Comparison of ENCODE assay signal across 9 cellular contexts in genomic region chr10:50637003-50637579, GRCh38. TPM values are rescaled to one million over a fixed set of nuclear protein-coding genes. Genes with fewer than 3 reads are reported as not detected.
A peak's percentile ranks its signal among the peaks of the same experiment; 100 is the strongest.
DNase-seq lines count a peak whose midpoint lies in the region; ATAC-seq, FAIRE-seq and TF ChIP-seq lines count a peak whose summit lies in the region.
"Had no signal": no experiment of that assay in that cellular context is flagged by ENCODE, and none has a peak within 500 bp of the region (broad histone marks: within the 10 kb centered on the region; RNA-seq: fewer than 3 reads in every experiment).

No MANE protein-coding gene starts in this region.

- H4K20me1 ChIP-seq in K562 (replicated peaks; ENCODE audit: control insufficient read depth, insufficient read depth, low read length): no peaks in the 10 kb centered on the region

- 3% methylated on average over 3 of the region's 3 CpGs for WGBS in K562 (ENCODE audit: insufficient coverage, low coverage, missing lambda C conversion rate)

- no peak overlapping the region for H3K4me2 ChIP-seq in K562 (ENCODE audit: insufficient read depth, low read length)

- H3K27ac ChIP-seq in K562 (ENCODE audit: extremely low read depth, low read depth, low read length): no peak overlapping the region

- in situ Hi-C loops in K562 (cut with MboI): no loop called here

- no peak overlapping the region for H3K9ac ChIP-seq in K562 (ENCODE audit: insufficient read depth in 1 of 2, low read depth in 2 of 2, low read length in 2 of 2)

- no peak overlapping the region for H2AFZ ChIP-seq in K562 (ENCODE audit: low read depth, low read length)

- no peaks in the 10 kb centered on the region for H3K36me3 ChIP-seq in K562 (ENCODE audit: control insufficient read depth, insufficient read depth, low read length)

- TF ChIP-seq CTCF in GM12864 (IDR thresholded peaks at IDR 0.05; ENCODE audit: low read depth, low read length, missing control alignments) (no peak), K562 (IDR thresholded peaks at IDR 0.05 in 2 of 3, conservative IDR thresholded peaks at IDR 0.05 in 1 of 3; ENCODE audit: insufficient read depth in 2 of 3, low read depth in 1 of 3, low read length in 3 of 3) (no peak)

- FAIRE-seq in K562 (lab: Jason Lieb, UNC): no peak

- no peaks in the 10 kb centered on the region; a peak in 2 of 5 replicates for H3K27me3 ChIP-seq in K562 (ENCODE audit: control insufficient read depth in 2 of 2, insufficient read depth in 2 of 2, low read length in 2 of 2)

- intact Hi-C loops in K562 (cut with micrococcal nuclease): no loop called here

- H3K4me3 ChIP-seq in GM12864 (ENCODE audit: low read depth, low read length): peak overlapping the region; percentile 14
- no peak overlapping the region for H3K4me3 ChIP-seq in K562

- no peak for TF ChIP-seq RAD21 in K562 (CRISPR knock-in tag; conservative IDR thresholded peaks at IDR 0.05 in 1 of 2, IDR thresholded peaks at IDR 0.05 in 1 of 2)

- no peaks in the 10 kb centered on the region for H3K9me1 ChIP-seq in K562 (ENCODE audit: control insufficient read depth, insufficient read depth, low read length)

- no peak for DNase-seq in GM12864 (ENCODE audit: low read depth)
- DNase-seq in K562 (ENCODE audit: extremely low read depth in 1 of 4, low spot score in 3 of 4): no peak
- DNase-seq in OCI-M2 (lab: John Stamatoyannopoulos, UW; ENCODE audit: unreplicated experiment): no peak
- no peak for DNase-seq in CD1c-positive myeloid dendritic cell (ENCODE audit: extremely low spot score)
- no peak for DNase-seq in HUDEP-2 (lab: John Stamatoyannopoulos, UW; ENCODE audit: unreplicated experiment in 76 of 76)
- no peak for DNase-seq in GF-D8 (lab: John Stamatoyannopoulos, UW)
- DNase-seq: NCI-H510A had no signal

- ATAC-seq in GM19467 (IDR thresholded peaks at IDR 0.05; ENCODE audit: unreplicated experiment) (peak; percentile 83), HG03342 (IDR thresholded peaks at IDR 0.05; ENCODE audit: unreplicated experiment) (peak; percentile 93), K562 (no peak)

- peaks cover 0 to 3% of the 10 kb centered on the region in 2 experiments; a peak in 3 of 5 replicates for H3K4me1 ChIP-seq in K562 (replicated peaks in 1 of 2; ENCODE audit: control insufficient read depth in 2 of 2, insufficient read depth in 2 of 2, low read length in 2 of 2)

- no peaks in the 10 kb centered on the region for H3K79me2 ChIP-seq in K562 (ENCODE audit: control insufficient read depth, insufficient read depth, low read length)

- CTCF ChIA-PET in K562 (lab: Yijun Ruan, JAX; ENCODE audit: low intra/inter-chr PET ratio): no interaction called here

- H3K9me3 ChIP-seq in K562 (replicated peaks; ENCODE audit: control insufficient read depth, insufficient read depth, low read depth, low read length): no peaks in the 10 kb centered on the region

- no TSS peak for BruUV-seq in K562 (replicated peaks; lab: Mats Ljungman, UMichigan)

- no peak for TF ChIP-seq POLR2A in K562 (conservative IDR thresholded peaks at IDR 0.05)

- TF ChIP-seq EP300 in K562 (IDR thresholded peaks at IDR 0.05; ENCODE audit: low read length): no peak

- POLR2A ChIA-PET in K562 (lab: Yijun Ruan, JAX): interaction anchor here (0.6 to 2.7 kb wide), 7 partner anchors 10 to 186 kb away, joined by 3 to 17 read pairs (median 3); no protein-coding TSS in a partner anchor

TF ChIP-seq in K562, 482 proteins besides CTCF, POLR2A, EP300 and RAD21 (continues in another document):
- no peak for TF ChIP-seq STAG1 (CRISPR knock-in tag; IDR thresholded peaks at IDR 0.05; ENCODE audit: borderline replicate concordance)
- no peak for TF ChIP-seq TBL1XR1 (IDR thresholded peaks at IDR 0.05; ENCODE audit: low read length in 2 of 2)
- TF ChIP-seq YY1 (IDR thresholded peaks at IDR 0.05; ENCODE audit: borderline replicate concordance in 1 of 3, control insufficient read depth in 1 of 3, extremely low read depth in 1 of 3, insufficient read depth in 3 of 3, insufficient read length in 1 of 3, insufficient replicate concordance in 2 of 3, low read depth in 1 of 3, low read length in 2 of 3): peak in 1 of 3 experiments; percentile 27
- TF ChIP-seq NR4A1 (CRISPR knock-in tag; IDR thresholded peaks at IDR 0.05): no peak
- TF ChIP-seq NR4A1 (tag; IDR thresholded peaks at IDR 0.05): no peak
- TF ChIP-seq ZSCAN29 (IDR thresholded peaks at IDR 0.05): no peak
- TF ChIP-seq, protein P1, sequence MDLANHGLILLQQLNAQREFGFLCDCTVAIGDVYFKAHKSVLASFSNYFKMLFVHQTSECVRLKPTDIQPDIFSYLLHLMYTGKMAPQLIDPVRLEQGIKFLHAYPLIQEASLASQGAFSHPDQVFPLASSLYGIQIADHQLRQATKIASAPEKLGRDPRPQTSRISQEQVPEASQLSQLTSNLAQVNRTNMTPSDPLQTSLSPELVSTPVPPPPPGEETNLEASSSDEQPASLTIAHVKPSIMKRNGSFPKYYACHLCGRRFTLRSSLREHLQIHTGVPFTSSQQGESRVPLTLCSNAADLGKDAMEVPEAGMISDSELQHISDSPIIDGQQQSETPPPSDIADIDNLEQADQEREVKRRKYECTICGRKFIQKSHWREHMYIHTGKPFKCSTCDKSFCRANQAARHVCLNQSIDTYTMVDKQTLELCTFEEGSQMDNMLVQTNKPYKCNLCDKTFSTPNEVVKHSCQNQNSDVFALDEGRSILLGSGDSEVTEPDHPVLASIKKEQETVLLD (IDR thresholded peaks at IDR 0.05): no peak
- no peak for TF ChIP-seq ZNF41 (CRISPR knock-in tag; conservative IDR thresholded peaks at IDR 0.05)
- TF ChIP-seq ZNF830 (CRISPR knock-in tag; IDR thresholded peaks at IDR 0.05): no peak
- no peak for TF ChIP-seq RBFOX2 (IDR thresholded peaks at IDR 0.05; ENCODE audit: low read depth, low read length)
- no peak for TF ChIP-seq ZNF785 (CRISPR knock-in tag; IDR thresholded peaks at IDR 0.05)
- 0 out of 2 replicates have a peak, but pooled peaks have one; percentile 34 for TF ChIP-seq ZNF24 (IDR thresholded peaks at IDR 0.05)
- TF ChIP-seq ZNF354B (CRISPR knock-in tag; IDR thresholded peaks at IDR 0.05): no peak
- no peak for TF ChIP-seq HNRNPK (IDR thresholded peaks at IDR 0.05; ENCODE audit: low read depth, low read length, poor library complexity, severe bottlenecking)
- TF ChIP-seq NFIX (CRISPR knock-in tag; IDR thresholded peaks at IDR 0.05; ENCODE audit: low read depth): no peak
- TF ChIP-seq, protein P2, sequence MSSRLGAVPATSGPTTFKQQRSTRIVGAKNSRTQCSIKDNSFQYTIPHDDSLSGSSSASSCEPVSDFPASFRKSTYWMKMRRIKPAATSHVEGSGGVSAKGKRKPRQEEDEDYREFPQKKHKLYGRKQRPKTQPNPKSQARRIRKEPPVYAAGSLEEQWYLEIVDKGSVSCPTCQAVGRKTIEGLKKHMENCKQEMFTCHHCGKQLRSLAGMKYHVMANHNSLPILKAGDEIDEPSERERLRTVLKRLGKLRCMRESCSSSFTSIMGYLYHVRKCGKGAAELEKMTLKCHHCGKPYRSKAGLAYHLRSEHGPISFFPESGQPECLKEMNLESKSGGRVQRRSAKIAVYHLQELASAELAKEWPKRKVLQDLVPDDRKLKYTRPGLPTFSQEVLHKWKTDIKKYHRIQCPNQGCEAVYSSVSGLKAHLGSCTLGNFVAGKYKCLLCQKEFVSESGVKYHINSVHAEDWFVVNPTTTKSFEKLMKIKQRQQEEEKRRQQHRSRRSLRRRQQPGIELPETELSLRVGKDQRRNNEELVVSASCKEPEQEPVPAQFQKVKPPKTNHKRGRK (tag; IDR thresholded peaks at IDR 0.05): peak; percentile 29; the same call in 1 of the 2 replicates
- no peak for TF ChIP-seq MTA2 (IDR thresholded peaks at IDR 0.05; ENCODE audit: low read depth)
- TF ChIP-seq TEAD4 (IDR thresholded peaks at IDR 0.05; ENCODE audit: low read length): no peak
- no peak for TF ChIP-seq TEAD4 (CRISPR knock-in tag; IDR thresholded peaks at IDR 0.05; ENCODE audit: borderline replicate concordance)
- no peak for TF ChIP-seq ETV6 (IDR thresholded peaks at IDR 0.05; ENCODE audit: borderline replicate concordance in 1 of 2, low read depth in 2 of 2, low read length in 1 of 2)
- TF ChIP-seq ETV6 (CRISPR knock-in tag; IDR thresholded peaks at IDR 0.05; ENCODE audit: borderline replicate concordance): no peak
- TF ChIP-seq ZNF224 (CRISPR knock-in tag; IDR thresholded peaks at IDR 0.05): no peak
- TF ChIP-seq CHCHD3 (CRISPR knock-in tag; IDR thresholded peaks at IDR 0.05): no peak
- TF ChIP-seq CXXC5 (CRISPR knock-in tag; IDR thresholded peaks at IDR 0.05): no peak
- no peak for TF ChIP-seq ZNF184 (CRISPR knock-in tag; IDR thresholded peaks at IDR 0.05)

RNA-seq across cellular contexts. Expression of gene SGMS1, which starts 13.3 kb away (rescaled TPM):
- 267 and 295 TPM in 2 replicates for total RNA-seq in K562 (2011; cell fraction: chromatin; rRNA removed; ENCODE audit: low replicate concordance)
- 202 and 204 TPM in 2 replicates for total RNA-seq in K562 (2011; cell fraction: nucleolus; rRNA removed)
- total RNA-seq in K562 (2011; cell fraction: nucleoplasm; rRNA removed): 277 and 388 TPM in 2 replicates
- 187 and 232 TPM in 2 replicates for total RNA-seq in K562 (2014; rRNA removed)
- total RNA-seq in K562 (2014; rRNA removed; fragmentation: Illumina TruSeq; extraction: Trizol): 82.2 and 82.5 TPM in 2 replicates
- total RNA-seq in K562 (2015; rRNA removed; fragmentation: Illumina TruSeq; extraction: Trizol): 82.3 and 83.8 TPM in 2 replicates
- 91.8 and 94.0 TPM in 2 replicates for total RNA-seq in K562 (2021)
- 69.8 and 89.6 TPM in 2 replicates for polyA plus RNA-seq in K562 (2011; rRNA removed)
- 58.5 and 88.3 TPM in 2 replicates for polyA plus RNA-seq in K562 (2011; cell fraction: cytosol; rRNA removed)
- 74.4 and 107 TPM in 2 replicates for polyA plus RNA-seq in K562 (2011; cell fraction: nucleus; rRNA removed)
- polyA plus RNA-seq in K562 (2012): 27.2 and 40.1 TPM in 2 replicates
- polyA plus RNA-seq in K562 (2014; fragmentation: Illumina TruSeq; extraction: Trizol): 61.5 and 69.7 TPM in 2 replicates
- 10 to 100 TPM; 22.6 to 25.3 TPM for polyA plus RNA-seq in K562 (2014; fragmentation: Nextera tagmentation; extraction: Ambion mirVana)
- polyA plus RNA-seq in K562 (2014; rRNA removed): 63.2 and 82.2 TPM in 2 replicates
- polyA minus RNA-seq in K562 (2011; rRNA and poly(A)+ RNA removed): 116 and 125 TPM in 2 replicates
- 75.6 and 79.4 TPM in 2 replicates for polyA minus RNA-seq in K562 (2011; cell fraction: cytosol; rRNA and poly(A)+ RNA removed)
- 297 and 317 TPM in 2 replicates for polyA minus RNA-seq in K562 (2011; cell fraction: nucleus; rRNA and poly(A)+ RNA removed)
